In the genomic region with DNA sequence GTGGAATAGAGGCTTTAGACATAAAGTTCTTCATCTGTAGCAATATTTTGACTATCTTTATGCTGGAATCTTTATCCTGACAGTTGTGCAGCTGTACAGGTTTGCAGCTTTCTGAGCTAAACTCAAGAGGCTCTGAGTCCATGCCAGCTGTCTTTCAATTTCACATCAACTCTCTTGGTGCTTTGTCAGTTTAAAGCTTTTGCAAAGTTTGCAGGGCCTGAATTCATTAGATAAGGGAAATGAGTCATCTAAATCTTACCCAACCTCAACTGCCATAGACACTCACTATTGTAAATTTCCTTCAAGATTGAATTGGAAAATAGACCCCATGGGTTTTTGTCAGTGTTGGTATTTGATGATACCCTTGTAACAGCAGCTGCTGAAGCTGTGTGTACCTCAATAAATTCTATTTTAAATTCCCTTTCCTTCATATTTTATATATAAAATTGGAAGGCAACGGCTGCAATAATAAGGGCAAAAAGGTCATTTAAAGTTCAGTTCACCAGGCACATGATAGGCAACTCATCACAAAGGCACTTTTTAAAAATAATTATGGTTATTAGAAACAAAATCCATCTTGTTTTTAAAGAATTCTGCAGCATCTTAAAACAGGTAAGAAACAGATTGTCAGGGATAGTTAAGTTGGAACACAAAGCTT, we compare ENCODE assay signal across 8 cellular contexts.
DNase-seq lines count a peak whose midpoint lies in the region; ATAC-seq, FAIRE-seq and TF ChIP-seq lines count a peak whose summit lies in the region.

No MANE protein-coding gene starts in this region.

- 3% methylated on average over 1 of the region's 1 CpG for WGBS in A549 (ENCODE audit: missing lambda C conversion rate)

- peaks cover 21% of the 10 kb centered on the region for H3K4me1 ChIP-seq in A549

- ATAC-seq in A549 (peak; percentile 54 to 87; a peak in 3 of 6 replicates), GM18868 (IDR thresholded peaks at IDR 0.05; ENCODE audit: unreplicated experiment) (peak; percentile 89), HG03103 (IDR thresholded peaks at IDR 0.05; ENCODE audit: low read depth, unreplicated experiment) (peak; percentile 80)

- peak; percentile 22 to 27; a peak in 2 of 5 replicates for TF ChIP-seq RAD21 in A549 (conservative IDR thresholded peaks at IDR 0.05 in 1 of 2, IDR thresholded peaks at IDR 0.05 in 1 of 2)

- DNase-seq in A549 (ENCODE audit: low read depth in 1 of 2, low spot score in 1 of 2), result peak; percentile 24 to 67
- DNase-seq in RPMI7951 (ENCODE audit: low read depth), result peak; percentile 94
- peak; percentile 55 for DNase-seq in glomerular visceral epithelial cell (ENCODE audit: extremely low spot score)
- no peak for DNase-seq in NCI-H748 (lab: John Stamatoyannopoulos, UW; ENCODE audit: unreplicated experiment)
- no peak for DNase-seq in NCI-H774 (lab: John Stamatoyannopoulos, UW)
- DNase-seq in stimulated activated naive CD4-positive, alpha-beta T cell (lab: John Stamatoyannopoulos, UW), result no peak

- TF ChIP-seq CTCF in A549 (IDR thresholded peaks at IDR 0.05), result no peak

- H3K4me3 ChIP-seq in A549, result no peak overlapping the region

- H3K27ac ChIP-seq in A549, result peak overlapping the region; percentile 70 to 84

- H3K9me3 ChIP-seq in A549, result no peaks in the 10 kb centered on the region

- peak overlapping the region; percentile 72 for H3K4me2 ChIP-seq in A549

- CTCF ChIA-PET in A549 (lab: Yijun Ruan, JAX), result interaction anchor here (0.7 to 1.7 kb wide), 2 partner anchors 11 to 32 kb away, joined by 3 to 5 read pairs; no protein-coding TSS in a partner anchor

- POLR2A ChIA-PET in A549 (lab: Yijun Ruan, JAX), result interaction anchor here (0.7 kb wide), 1 partner anchor 170 kb away, joined by 4 read pairs; a partner anchor contains a TSS

- TF ChIP-seq POLR2A in A549 (IDR thresholded peaks at IDR 0.05; ENCODE audit: low read length), result no peak

- peak in 1 of 2 experiments; percentile 64; a peak in 2 of 5 replicates for TF ChIP-seq EP300 in A549 (IDR thresholded peaks at IDR 0.05)

- FAIRE-seq in A549 (lab: Jason Lieb, UNC), result no peak

TF ChIP-seq in A549, 52 proteins besides CTCF, POLR2A, EP300 and RAD21:
- TF ChIP-seq JUNB (IDR thresholded peaks at IDR 0.05) (peak; percentile 74), FOSL2 (IDR thresholded peaks at IDR 0.05) (peak; percentile 75), FOSL2 (CRISPR knock-in tag; IDR thresholded peaks at IDR 0.05) (peak; percentile 90), GATA3 (IDR thresholded peaks at IDR 0.05; ENCODE audit: borderline replicate concordance) (peak; percentile 76; the same call in 1 of the 2 replicates), CEBPB (IDR thresholded peaks at IDR 0.05) (peak; percentile 73 to 94; a peak in 3 of 4 replicates), EHF (CRISPR knock-in tag; IDR thresholded peaks at IDR 0.05) (no peak), JUN (IDR thresholded peaks at IDR 0.05) (peak; percentile 57 to 63; a peak in 2 of 5 replicates), TP53 (CRISPR knock-in tag; IDR thresholded peaks at IDR 0.05) (no peak), MAFK (IDR thresholded peaks at IDR 0.05; ENCODE audit: partially characterized antibody) (no peak), PHF8 (IDR thresholded peaks at IDR 0.05; ENCODE audit: borderline replicate concordance, low read depth) (no peak), RARB (CRISPR knock-in tag; IDR thresholded peaks at IDR 0.05) (peak; percentile 77; the same call in 1 of the 2 replicates), ZC3H11A (IDR thresholded peaks at IDR 0.05) (no peak)
- TF ChIP-seq, protein P1, sequence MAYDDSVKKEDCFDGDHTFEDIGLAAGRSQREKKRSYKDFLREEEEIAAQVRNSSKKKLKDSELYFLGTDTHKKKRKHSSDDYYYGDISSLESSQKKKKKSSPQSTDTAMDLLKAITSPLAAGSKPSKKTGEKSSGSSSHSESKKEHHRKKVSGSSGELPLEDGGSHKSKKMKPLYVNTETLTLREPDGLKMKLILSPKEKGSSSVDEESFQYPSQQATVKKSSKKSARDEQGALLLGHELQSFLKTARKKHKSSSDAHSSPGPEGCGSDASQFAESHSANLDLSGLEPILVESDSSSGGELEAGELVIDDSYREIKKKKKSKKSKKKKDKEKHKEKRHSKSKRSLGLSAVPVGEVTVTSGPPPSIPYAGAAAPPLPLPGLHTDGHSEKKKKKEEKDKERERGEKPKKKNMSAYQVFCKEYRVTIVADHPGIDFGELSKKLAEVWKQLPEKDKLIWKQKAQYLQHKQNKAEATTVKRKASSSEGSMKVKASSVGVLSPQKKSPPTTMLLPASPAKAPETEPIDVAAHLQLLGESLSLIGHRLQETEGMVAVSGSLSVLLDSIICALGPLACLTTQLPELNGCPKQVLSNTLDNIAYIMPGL (CRISPR knock-in tag; IDR thresholded peaks at IDR 0.05; ENCODE audit: borderline replicate concordance), result no peak
- TF ChIP-seq, protein P2, sequence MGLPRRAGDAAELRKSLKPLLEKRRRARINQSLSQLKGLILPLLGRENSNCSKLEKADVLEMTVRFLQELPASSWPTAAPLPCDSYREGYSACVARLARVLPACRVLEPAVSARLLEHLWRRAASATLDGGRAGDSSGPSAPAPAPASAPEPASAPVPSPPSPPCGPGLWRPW (IDR thresholded peaks at IDR 0.05), result 0 out of 2 replicates have a peak, but pooled peaks have one; percentile 17

Comparison
In these comparisons a context has a peak if more than half of its experiments do, and no peak if none do; other contexts are left out.
1. DNase-seq: peak in A549 (2 of 2), RPMI7951 (single experiment) and glomerular visceral epithelial cell (single experiment); none in NCI-H748 (single experiment), NCI-H774 (single experiment) and stimulated activated naive CD4-positive, alpha-beta T cell (0 of 6).
2. Peak in every context shown above with its lines, with median percentiles within 50 percentile points of each other: ATAC-seq.